In the genomic region with DNA sequence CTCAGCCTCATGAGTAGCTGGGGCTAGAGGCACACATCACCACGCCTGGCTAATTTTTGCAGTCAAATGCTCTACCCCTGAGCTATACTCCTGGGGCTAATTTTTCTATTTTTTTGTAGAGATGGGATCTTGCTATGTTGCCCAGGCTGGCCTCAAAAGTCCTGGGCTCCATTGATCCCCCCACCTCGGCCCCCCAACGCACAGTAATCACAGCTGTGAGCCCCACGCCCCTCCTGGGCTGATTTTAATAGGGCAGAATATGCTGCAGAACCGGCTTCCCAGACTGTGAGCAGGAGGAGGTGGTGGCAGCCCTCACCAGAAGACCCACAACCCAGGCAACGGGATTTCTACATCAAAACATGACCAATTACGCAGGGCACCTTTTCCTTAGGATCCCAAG, we compare ENCODE assay signal across 23 cellular contexts.
"Had no signal": no experiment of that assay in that cellular context is flagged by ENCODE, and none has a peak within 500 bp of the region (broad histone marks: within the 10 kb centered on the region; RNA-seq: fewer than 3 reads in every experiment).

No MANE protein-coding gene starts in this region.

- H3K27ac Mint-ChIP-seq: memory B cell; mesothelial cell of epicardium; natural killer cell treated with Interleukin-12 subunit alpha and Interleukin-12 subunit beta and Interleukin-15 and Interleukin-18, amount 100 ng/mL, for 72 hours; neural progenitor cell; type B pancreatic cell had no signal

- H3K9ac ChIP-seq: neural progenitor cell, parathyroid adenoma had no signal

- H3K4me1 ChIP-seq: gastroesophageal sphincter, lower lobe of right lung, neural progenitor cell, parathyroid adenoma, prostate gland, right lobe of liver had no signal

- H3K4me2 ChIP-seq: hepatocyte, neural progenitor cell had no signal

- H3K27ac ChIP-seq: esophagus squamous epithelium, gastroesophageal sphincter, hepatocyte, lower lobe of right lung, neural progenitor cell, parathyroid adenoma, prostate gland, right lobe of liver, spleen had no signal

- H3K27me3 Mint-ChIP-seq: central memory CD8-positive, alpha-beta T cell; effector memory CD8-positive, alpha-beta T cell; memory B cell; natural killer cell treated with Interleukin-12 subunit alpha and Interleukin-12 subunit beta and Interleukin-15 and Interleukin-18, amount 100 ng/mL, for 72 hours; type B pancreatic cell had no signal

- H2AFZ ChIP-seq: hepatocyte, neural progenitor cell, parathyroid adenoma had no signal

- H3K4me1 Mint-ChIP-seq: central memory CD8-positive, alpha-beta T cell; mesothelial cell of epicardium; neural progenitor cell had no signal

- H3K27me3 ChIP-seq: gastroesophageal sphincter, hepatocyte, neural progenitor cell, right lobe of liver, spleen had no signal

- H3K36me3 Mint-ChIP-seq: natural killer cell treated with Interleukin-12 subunit alpha and Interleukin-12 subunit beta and Interleukin-15 and Interleukin-18, amount 100 ng/mL, for 72 hours; type B pancreatic cell had no signal

- DNase-seq: effector memory CD8-positive, alpha-beta T cell; esophagus squamous epithelium; foreskin fibroblast; kidney glomerular epithelial cell; occipital lobe; right lobe of liver; stimulated activated CD4-positive, alpha-beta T cell treated with anti-CD3 and anti-CD28 coated beads, Interleukin-15, amount 100 ng/mL, for 24 hours; stimulated activated CD4-positive, alpha-beta T cell treated with anti-CD3 and anti-CD28 coated beads, Interleukin-1b, Interleukin-23, amount 100 ng/mL, for 48 hours; stimulated activated CD4-positive, alpha-beta T cell treated with anti-CD3 and anti-CD28 coated beads, Interleukin-4, amount 100 ng/mL, for 4 hours; stimulated activated naive CD4-positive, alpha-beta T cell had no signal

- ATAC-seq: gastroesophageal sphincter, left lobe of liver, lower lobe of right lung, right lobe of liver had no signal

- H3K9me3 Mint-ChIP-seq: central memory CD8-positive, alpha-beta T cell; effector memory CD8-positive, alpha-beta T cell; memory B cell; mesothelial cell of epicardium; natural killer cell treated with Interleukin-12 subunit alpha and Interleukin-12 subunit beta and Interleukin-15 and Interleukin-18, amount 100 ng/mL, for 72 hours; neural progenitor cell; type B pancreatic cell had no signal

- H3K36me3 ChIP-seq: neural progenitor cell had no signal

- H3K4me3 ChIP-seq: esophagus squamous epithelium, gastroesophageal sphincter, hepatocyte, lower lobe of right lung, neural progenitor cell, prostate gland, right lobe of liver, spleen had no signal

- H3K9me3 ChIP-seq: esophagus squamous epithelium, gastroesophageal sphincter, lower lobe of right lung, prostate gland, right lobe of liver, spleen had no signal

- H3K4me3 Mint-ChIP-seq: central memory CD8-positive, alpha-beta T cell; memory B cell; mesothelial cell of epicardium; natural killer cell treated with Interleukin-12 subunit alpha and Interleukin-12 subunit beta and Interleukin-15 and Interleukin-18, amount 100 ng/mL, for 72 hours; neural progenitor cell; type B pancreatic cell had no signal
